1 cellular context compared by ENCODE assay signal in the genomic region with DNA sequence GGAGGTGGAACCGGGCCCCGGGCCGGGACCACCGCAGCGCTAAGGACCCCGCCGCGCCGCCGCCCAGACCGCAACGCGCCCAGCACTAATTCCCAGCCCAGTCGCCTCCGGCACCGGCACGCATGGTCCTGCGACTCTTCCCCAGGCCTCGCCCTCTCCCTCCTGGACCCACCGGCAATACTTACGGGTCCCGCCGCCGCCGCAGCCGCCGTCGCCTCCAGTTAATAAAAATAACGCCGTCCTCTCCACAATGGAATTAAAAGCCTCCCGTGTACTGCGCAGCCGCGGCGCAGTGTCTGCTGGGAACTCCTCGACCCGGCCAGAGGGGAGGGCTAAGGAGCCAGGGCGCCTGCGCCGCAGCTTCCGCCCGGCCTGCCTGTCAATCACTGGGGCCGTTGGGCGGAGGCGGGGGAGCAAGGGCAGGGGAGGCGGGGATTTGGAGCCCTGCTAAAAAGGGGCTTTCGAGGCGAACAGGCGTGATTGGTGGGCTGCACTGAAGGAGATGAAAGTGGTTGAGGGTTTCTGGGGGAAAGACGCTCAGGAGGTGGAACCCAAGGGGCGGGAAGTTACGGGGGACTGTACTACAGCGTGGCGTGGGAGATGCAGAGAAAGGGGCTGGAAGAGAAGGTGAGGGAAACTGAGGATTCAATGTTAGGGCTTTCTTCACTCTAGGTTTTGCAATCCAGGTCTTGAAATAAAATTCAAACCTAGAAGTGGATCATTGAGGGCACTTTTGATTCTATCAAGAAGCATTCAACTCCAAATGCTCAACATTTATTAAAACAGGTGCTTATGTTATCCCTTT.
A peak's percentile ranks its signal among the peaks of the same experiment; 100 is the strongest.
TF ChIP-seq lines count a peak whose summit lies in the region.

A gene with protein sequence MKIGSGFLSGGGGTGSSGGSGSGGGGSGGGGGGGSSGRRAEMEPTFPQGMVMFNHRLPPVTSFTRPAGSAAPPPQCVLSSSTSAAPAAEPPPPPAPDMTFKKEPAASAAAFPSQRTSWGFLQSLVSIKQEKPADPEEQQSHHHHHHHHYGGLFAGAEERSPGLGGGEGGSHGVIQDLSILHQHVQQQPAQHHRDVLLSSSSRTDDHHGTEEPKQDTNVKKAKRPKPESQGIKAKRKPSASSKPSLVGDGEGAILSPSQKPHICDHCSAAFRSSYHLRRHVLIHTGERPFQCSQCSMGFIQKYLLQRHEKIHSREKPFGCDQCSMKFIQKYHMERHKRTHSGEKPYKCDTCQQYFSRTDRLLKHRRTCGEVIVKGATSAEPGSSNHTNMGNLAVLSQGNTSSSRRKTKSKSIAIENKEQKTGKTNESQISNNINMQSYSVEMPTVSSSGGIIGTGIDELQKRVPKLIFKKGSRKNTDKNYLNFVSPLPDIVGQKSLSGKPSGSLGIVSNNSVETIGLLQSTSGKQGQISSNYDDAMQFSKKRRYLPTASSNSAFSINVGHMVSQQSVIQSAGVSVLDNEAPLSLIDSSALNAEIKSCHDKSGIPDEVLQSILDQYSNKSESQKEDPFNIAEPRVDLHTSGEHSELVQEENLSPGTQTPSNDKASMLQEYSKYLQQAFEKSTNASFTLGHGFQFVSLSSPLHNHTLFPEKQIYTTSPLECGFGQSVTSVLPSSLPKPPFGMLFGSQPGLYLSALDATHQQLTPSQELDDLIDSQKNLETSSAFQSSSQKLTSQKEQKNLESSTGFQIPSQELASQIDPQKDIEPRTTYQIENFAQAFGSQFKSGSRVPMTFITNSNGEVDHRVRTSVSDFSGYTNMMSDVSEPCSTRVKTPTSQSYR (minus strand): TSS at position 276 of the 805 bp plus-strand sequence. CDS start 331 bp downstream, outside the sequence.

TF ChIP-seq in K562, 482 proteins besides CTCF, POLR2A, EP300 and RAD21 (continued from another document and continues in another):
- TF ChIP-seq, protein P1, sequence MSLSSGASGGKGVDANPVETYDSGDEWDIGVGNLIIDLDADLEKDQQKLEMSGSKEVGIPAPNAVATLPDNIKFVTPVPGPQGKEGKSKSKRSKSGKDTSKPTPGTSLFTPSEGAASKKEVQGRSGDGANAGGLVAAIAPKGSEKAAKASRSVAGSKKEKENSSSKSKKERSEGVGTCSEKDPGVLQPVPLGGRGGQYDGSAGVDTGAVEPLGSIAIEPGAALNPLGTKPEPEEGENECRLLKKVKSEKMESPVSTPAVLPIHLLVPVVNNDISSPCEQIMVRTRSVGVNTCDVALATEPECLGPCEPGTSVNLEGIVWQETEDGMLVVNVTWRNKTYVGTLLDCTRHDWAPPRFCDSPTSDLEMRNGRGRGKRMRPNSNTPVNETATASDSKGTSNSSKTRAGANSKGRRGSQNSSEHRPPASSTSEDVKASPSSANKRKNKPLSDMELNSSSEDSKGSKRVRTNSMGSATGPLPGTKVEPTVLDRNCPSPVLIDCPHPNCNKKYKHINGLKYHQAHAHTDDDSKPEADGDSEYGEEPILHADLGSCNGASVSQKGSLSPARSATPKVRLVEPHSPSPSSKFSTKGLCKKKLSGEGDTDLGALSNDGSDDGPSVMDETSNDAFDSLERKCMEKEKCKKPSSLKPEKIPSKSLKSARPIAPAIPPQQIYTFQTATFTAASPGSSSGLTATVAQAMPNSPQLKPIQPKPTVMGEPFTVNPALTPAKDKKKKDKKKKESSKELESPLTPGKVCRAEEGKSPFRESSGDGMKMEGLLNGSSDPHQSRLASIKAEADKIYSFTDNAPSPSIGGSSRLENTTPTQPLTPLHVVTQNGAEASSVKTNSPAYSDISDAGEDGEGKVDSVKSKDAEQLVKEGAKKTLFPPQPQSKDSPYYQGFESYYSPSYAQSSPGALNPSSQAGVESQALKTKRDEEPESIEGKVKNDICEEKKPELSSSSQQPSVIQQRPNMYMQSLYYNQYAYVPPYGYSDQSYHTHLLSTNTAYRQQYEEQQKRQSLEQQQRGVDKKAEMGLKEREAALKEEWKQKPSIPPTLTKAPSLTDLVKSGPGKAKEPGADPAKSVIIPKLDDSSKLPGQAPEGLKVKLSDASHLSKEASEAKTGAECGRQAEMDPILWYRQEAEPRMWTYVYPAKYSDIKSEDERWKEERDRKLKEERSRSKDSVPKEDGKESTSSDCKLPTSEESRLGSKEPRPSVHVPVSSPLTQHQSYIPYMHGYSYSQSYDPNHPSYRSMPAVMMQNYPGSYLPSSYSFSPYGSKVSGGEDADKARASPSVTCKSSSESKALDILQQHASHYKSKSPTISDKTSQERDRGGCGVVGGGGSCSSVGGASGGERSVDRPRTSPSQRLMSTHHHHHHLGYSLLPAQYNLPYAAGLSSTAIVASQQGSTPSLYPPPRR (CRISPR knock-in tag; IDR thresholded peaks at IDR 0.05; ENCODE audit: borderline replicate concordance): no peak
- TF ChIP-seq ZNF561 (CRISPR knock-in tag; conservative IDR thresholded peaks at IDR 0.05): no peak
- TF ChIP-seq, protein P2, sequence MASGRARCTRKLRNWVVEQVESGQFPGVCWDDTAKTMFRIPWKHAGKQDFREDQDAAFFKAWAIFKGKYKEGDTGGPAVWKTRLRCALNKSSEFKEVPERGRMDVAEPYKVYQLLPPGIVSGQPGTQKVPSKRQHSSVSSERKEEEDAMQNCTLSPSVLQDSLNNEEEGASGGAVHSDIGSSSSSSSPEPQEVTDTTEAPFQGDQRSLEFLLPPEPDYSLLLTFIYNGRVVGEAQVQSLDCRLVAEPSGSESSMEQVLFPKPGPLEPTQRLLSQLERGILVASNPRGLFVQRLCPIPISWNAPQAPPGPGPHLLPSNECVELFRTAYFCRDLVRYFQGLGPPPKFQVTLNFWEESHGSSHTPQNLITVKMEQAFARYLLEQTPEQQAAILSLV (tag; IDR thresholded peaks at IDR 0.05): no peak
- TF ChIP-seq ELF2 (CRISPR knock-in tag; IDR thresholded peaks at IDR 0.05): 0 out of 2 replicates have a peak, but pooled peaks have one; percentile 36
- TF ChIP-seq, protein P3, sequence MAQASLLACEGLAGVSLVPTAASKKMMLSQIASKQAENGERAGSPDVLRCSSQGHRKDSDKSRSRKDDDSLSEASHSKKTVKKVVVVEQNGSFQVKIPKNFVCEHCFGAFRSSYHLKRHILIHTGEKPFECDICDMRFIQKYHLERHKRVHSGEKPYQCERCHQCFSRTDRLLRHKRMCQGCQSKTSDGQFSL (CRISPR knock-in tag; IDR thresholded peaks at IDR 0.05): no peak
- TF ChIP-seq, protein P3 (tag; IDR thresholded peaks at IDR 0.05): no peak
- TF ChIP-seq STAT5A (IDR thresholded peaks at IDR 0.05; ENCODE audit: borderline replicate concordance, low read length): no peak
- TF ChIP-seq, protein P4, sequence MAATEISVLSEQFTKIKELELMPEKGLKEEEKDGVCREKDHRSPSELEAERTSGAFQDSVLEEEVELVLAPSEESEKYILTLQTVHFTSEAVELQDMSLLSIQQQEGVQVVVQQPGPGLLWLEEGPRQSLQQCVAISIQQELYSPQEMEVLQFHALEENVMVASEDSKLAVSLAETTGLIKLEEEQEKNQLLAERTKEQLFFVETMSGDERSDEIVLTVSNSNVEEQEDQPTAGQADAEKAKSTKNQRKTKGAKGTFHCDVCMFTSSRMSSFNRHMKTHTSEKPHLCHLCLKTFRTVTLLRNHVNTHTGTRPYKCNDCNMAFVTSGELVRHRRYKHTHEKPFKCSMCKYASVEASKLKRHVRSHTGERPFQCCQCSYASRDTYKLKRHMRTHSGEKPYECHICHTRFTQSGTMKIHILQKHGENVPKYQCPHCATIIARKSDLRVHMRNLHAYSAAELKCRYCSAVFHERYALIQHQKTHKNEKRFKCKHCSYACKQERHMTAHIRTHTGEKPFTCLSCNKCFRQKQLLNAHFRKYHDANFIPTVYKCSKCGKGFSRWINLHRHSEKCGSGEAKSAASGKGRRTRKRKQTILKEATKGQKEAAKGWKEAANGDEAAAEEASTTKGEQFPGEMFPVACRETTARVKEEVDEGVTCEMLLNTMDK (IDR thresholded peaks at IDR 0.05; ENCODE audit: borderline replicate concordance, insufficient read depth, low read depth, low read length, poor library complexity, severe bottlenecking): no peak
- peak; percentile 70; the same call in 1 of the 2 replicates for TF ChIP-seq ZBTB7A (IDR thresholded peaks at IDR 0.05; ENCODE audit: borderline replicate concordance, control insufficient read depth, low read depth, low read length)
- TF ChIP-seq, protein P5, sequence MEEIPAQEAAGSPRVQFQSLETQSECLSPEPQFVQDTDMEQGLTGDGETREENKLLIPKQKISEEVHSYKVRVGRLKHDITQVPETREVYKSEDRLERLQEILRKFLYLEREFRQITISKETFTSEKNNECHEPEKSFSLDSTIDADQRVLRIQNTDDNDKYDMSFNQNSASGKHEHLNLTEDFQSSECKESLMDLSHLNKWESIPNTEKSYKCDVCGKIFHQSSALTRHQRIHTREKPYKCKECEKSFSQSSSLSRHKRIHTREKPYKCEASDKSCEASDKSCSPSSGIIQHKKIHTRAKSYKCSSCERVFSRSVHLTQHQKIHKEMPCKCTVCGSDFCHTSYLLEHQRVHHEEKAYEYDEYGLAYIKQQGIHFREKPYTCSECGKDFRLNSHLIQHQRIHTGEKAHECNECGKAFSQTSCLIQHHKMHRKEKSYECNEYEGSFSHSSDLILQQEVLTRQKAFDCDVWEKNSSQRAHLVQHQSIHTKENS (CRISPR knock-in tag; IDR thresholded peaks at IDR 0.05): no peak
- TF ChIP-seq, protein P6, sequence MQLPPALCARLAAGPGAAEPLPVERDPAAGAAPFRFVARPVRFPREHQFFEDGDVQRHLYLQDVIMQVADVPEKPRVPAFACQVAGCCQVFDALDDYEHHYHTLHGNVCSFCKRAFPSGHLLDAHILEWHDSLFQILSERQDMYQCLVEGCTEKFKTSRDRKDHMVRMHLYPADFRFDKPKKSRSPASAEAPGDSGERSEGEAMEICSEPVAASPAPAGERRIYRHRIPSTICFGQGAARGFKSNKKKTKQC (CRISPR knock-in tag; IDR thresholded peaks at IDR 0.05): no peak
- no peak for TF ChIP-seq HNRNPUL1 (IDR thresholded peaks at IDR 0.05; ENCODE audit: low read length)
- TF ChIP-seq ZNF696 (CRISPR knock-in tag; conservative IDR thresholded peaks at IDR 0.05): no peak
- TF ChIP-seq, protein P7, sequence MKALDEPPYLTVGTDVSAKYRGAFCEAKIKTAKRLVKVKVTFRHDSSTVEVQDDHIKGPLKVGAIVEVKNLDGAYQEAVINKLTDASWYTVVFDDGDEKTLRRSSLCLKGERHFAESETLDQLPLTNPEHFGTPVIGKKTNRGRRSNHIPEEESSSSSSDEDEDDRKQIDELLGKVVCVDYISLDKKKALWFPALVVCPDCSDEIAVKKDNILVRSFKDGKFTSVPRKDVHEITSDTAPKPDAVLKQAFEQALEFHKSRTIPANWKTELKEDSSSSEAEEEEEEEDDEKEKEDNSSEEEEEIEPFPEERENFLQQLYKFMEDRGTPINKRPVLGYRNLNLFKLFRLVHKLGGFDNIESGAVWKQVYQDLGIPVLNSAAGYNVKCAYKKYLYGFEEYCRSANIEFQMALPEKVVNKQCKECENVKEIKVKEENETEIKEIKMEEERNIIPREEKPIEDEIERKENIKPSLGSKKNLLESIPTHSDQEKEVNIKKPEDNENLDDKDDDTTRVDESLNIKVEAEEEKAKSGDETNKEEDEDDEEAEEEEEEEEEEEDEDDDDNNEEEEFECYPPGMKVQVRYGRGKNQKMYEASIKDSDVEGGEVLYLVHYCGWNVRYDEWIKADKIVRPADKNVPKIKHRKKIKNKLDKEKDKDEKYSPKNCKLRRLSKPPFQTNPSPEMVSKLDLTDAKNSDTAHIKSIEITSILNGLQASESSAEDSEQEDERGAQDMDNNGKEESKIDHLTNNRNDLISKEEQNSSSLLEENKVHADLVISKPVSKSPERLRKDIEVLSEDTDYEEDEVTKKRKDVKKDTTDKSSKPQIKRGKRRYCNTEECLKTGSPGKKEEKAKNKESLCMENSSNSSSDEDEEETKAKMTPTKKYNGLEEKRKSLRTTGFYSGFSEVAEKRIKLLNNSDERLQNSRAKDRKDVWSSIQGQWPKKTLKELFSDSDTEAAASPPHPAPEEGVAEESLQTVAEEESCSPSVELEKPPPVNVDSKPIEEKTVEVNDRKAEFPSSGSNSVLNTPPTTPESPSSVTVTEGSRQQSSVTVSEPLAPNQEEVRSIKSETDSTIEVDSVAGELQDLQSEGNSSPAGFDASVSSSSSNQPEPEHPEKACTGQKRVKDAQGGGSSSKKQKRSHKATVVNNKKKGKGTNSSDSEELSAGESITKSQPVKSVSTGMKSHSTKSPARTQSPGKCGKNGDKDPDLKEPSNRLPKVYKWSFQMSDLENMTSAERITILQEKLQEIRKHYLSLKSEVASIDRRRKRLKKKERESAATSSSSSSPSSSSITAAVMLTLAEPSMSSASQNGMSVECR (CRISPR knock-in tag; IDR thresholded peaks at IDR 0.05): no peak
- TF ChIP-seq ATF1 (CRISPR knock-in tag; IDR thresholded peaks at IDR 0.05): no peak
- TF ChIP-seq ATF1 (tag; IDR thresholded peaks at IDR 0.05): peak; percentile 29; the same call in 1 of the 2 replicates
- peak; percentile 3; the same call in 1 of the 2 replicates for TF ChIP-seq GABPA (tag; conservative IDR thresholded peaks at IDR 0.05; ENCODE audit: low read depth)
- TF ChIP-seq RCOR1 (IDR thresholded peaks at IDR 0.05; ENCODE audit: borderline replicate concordance in 1 of 2, low read depth in 2 of 2, low read length in 2 of 2): no peak
- TF ChIP-seq TARDBP (IDR thresholded peaks at IDR 0.05): no peak
- TF ChIP-seq, protein P8, sequence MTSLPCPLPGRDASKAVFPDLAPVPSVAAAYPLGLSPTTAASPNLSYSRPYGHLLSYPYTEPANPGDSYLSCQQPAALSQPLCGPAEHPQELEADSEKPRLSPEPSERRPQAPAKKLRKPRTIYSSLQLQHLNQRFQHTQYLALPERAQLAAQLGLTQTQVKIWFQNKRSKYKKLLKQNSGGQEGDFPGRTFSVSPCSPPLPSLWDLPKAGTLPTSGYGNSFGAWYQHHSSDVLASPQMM (CRISPR knock-in tag; IDR thresholded peaks at IDR 0.05): no peak
- TF ChIP-seq MXI1 (IDR thresholded peaks at IDR 0.05; ENCODE audit: low read depth, low read length): no peak
- no peak for TF ChIP-seq NR2F6 (CRISPR knock-in tag; IDR thresholded peaks at IDR 0.05)
- TF ChIP-seq, protein P9, sequence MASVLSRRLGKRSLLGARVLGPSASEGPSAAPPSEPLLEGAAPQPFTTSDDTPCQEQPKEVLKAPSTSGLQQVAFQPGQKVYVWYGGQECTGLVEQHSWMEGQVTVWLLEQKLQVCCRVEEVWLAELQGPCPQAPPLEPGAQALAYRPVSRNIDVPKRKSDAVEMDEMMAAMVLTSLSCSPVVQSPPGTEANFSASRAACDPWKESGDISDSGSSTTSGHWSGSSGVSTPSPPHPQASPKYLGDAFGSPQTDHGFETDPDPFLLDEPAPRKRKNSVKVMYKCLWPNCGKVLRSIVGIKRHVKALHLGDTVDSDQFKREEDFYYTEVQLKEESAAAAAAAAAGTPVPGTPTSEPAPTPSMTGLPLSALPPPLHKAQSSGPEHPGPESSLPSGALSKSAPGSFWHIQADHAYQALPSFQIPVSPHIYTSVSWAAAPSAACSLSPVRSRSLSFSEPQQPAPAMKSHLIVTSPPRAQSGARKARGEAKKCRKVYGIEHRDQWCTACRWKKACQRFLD (CRISPR knock-in tag; IDR thresholded peaks at IDR 0.05): no peak
- TF ChIP-seq RBM15 (IDR thresholded peaks at IDR 0.05; ENCODE audit: insufficient read depth, low read length): no peak
- no peak for TF ChIP-seq NR1H2 (CRISPR knock-in tag; IDR thresholded peaks at IDR 0.05)
- TF ChIP-seq XRCC4 (IDR thresholded peaks at IDR 0.05; ENCODE audit: extremely low read depth, insufficient read depth, insufficient read length): no peak
- TF ChIP-seq BACH1 (tag; IDR thresholded peaks at IDR 0.05): no peak
